Comparison of ENCODE assay signal across 8 cellular contexts in genomic region chr3:15065550-15066007, GRCh38. TPM values are rescaled to one million over a fixed set of nuclear protein-coding genes. Genes with fewer than 3 reads are reported as not detected.
DNase-seq lines count a peak whose midpoint lies in the region; ATAC-seq and TF ChIP-seq lines count a peak whose summit lies in the region.

No MANE protein-coding gene starts in this region.

- no peak for ATAC-seq in SK-N-SH treated with all-trans-retinoic acid at 6 μM for 48 hours
- no peak for ATAC-seq in activated CD8-positive, alpha-beta T cell treated with anti-CD3 and anti-CD28 coated beads, Interleukin-2, amount 10 ng/mL, durations not matched to agents 7 days and 5 days

- H3K4me2 ChIP-seq in SK-N-SH, result peak overlapping the region; percentile 97

- CTCF ChIA-PET in SK-N-SH (lab: Yijun Ruan, JAX), result interaction anchor here (0.7 to 1.8 kb wide), 6 partner anchors 12 to 140 kb away, joined by 3 to 5 read pairs (median 3); no protein-coding TSS in a partner anchor
- CTCF ChIA-PET in activated CD8-positive, alpha-beta T cell treated with anti-CD3 and anti-CD28 coated beads, Interleukin-2, amount 10 ng/mL, durations not matched to agents 7 days and 5 days (lab: Charles Lee), result interaction anchor here (0.8 to 2.2 kb wide), 8 partner anchors 13 to 177 kb away, joined by 3 to 17 read pairs (median 4); no protein-coding TSS in a partner anchor

- no peaks in the 10 kb centered on the region for H3K27me3 ChIP-seq in SK-N-SH (ENCODE audit: insufficient read depth)
- no peaks in the 10 kb centered on the region for H3K27me3 ChIP-seq in iPS-18a (ENCODE audit: control insufficient read depth, insufficient read depth, low read length)
- H3K27me3 ChIP-seq in stomach smooth muscle (ENCODE audit: control insufficient read depth in 1 of 2, insufficient read depth in 2 of 2, low read length in 2 of 2), result no peaks in the 10 kb centered on the region

- peaks cover 8 to 14% of the 10 kb centered on the region in 2 experiments; a peak in 2 of 4 replicates for H3K4me1 ChIP-seq in SK-N-SH (ENCODE audit: control insufficient read depth in 1 of 2, insufficient read depth in 2 of 2, low read depth in 1 of 2, low read length in 1 of 2)
- H3K4me1 ChIP-seq in iPS-18a (ENCODE audit: control insufficient read depth, low read depth, low read length), result peaks cover 7% of the 10 kb centered on the region
- H3K4me1 ChIP-seq in stomach smooth muscle (ENCODE audit: control insufficient read depth, insufficient read depth, low read length), result peaks cover 19% of the 10 kb centered on the region

- TF ChIP-seq EP300 in SK-N-SH (IDR thresholded peaks at IDR 0.05; ENCODE audit: borderline replicate concordance in 1 of 2, low read depth in 1 of 2, low read length in 1 of 2), result no peak

- peaks cover 20% of the 10 kb centered on the region for H3K36me3 Mint-ChIP-seq in activated CD8-positive, alpha-beta T cell treated with anti-CD3 and anti-CD28 coated beads, Interleukin-2, amount 10 ng/mL, durations not matched to agents 7 days and 5 days (ENCODE audit: low read depth)

- WGBS in SK-N-SH (ENCODE audit: low lambda C conversion rate), result 81% methylated on average over 16 of the region's 16 CpGs

- peak overlapping the region; percentile 98 for H3K27ac Mint-ChIP-seq in activated CD8-positive, alpha-beta T cell treated with anti-CD3 and anti-CD28 coated beads, Interleukin-2, amount 10 ng/mL, durations not matched to agents 7 days and 5 days

- H3K27ac ChIP-seq in SK-N-SH (ENCODE audit: low read depth in 2 of 2, low read length in 1 of 2) (no peak overlapping the region; a peak in 2 of 4 replicates), iPS-18a (ENCODE audit: low read length) (no peak overlapping the region), stomach smooth muscle (ENCODE audit: low read length) (peak overlapping the region; percentile 71)

- DNase-seq in SK-N-SH, result no peak
- no peak for DNase-seq in activated CD8-positive, alpha-beta T cell treated with anti-CD3 and anti-CD28 coated beads, Interleukin-2, amount 10 ng/mL, durations not matched to agents 7 days and 5 days
- no peak for DNase-seq in iPS-NIHi11 (ENCODE audit: low spot score)
- no peak for DNase-seq in OCI-M2 (lab: John Stamatoyannopoulos, UW; ENCODE audit: unreplicated experiment)
- no peak for DNase-seq in stimulated activated naive CD4-positive, alpha-beta T cell treated with Interleukin-2 at 50 U/mL for 16 hours (lab: John Stamatoyannopoulos, UW)

- no peaks in the 10 kb centered on the region for H3K9me2 ChIP-seq in SK-N-SH

- no peaks in the 10 kb centered on the region for H3K27me3 Mint-ChIP-seq in activated CD8-positive, alpha-beta T cell treated with anti-CD3 and anti-CD28 coated beads, Interleukin-2, amount 10 ng/mL, durations not matched to agents 7 days and 5 days (ENCODE audit: low read depth)

- TF ChIP-seq RAD21 in SK-N-SH (IDR thresholded peaks at IDR 0.05; ENCODE audit: low read length), result no peak

- H3K4me1 Mint-ChIP-seq in activated CD8-positive, alpha-beta T cell treated with anti-CD3 and anti-CD28 coated beads, Interleukin-2, amount 10 ng/mL, durations not matched to agents 7 days and 5 days (ENCODE audit: low read depth), result peaks cover 24% of the 10 kb centered on the region

- H3K9ac ChIP-seq in SK-N-SH, result peak overlapping the region; percentile 97; the same call in 1 of the 2 replicates
- H3K9ac ChIP-seq in iPS-18a (ENCODE audit: low read length), result no peak overlapping the region
- H3K9ac ChIP-seq in stomach smooth muscle (ENCODE audit: low read length in 2 of 2), result peak overlapping the region; percentile 22 to 94

- no peak for TF ChIP-seq CTCF in SK-N-SH (IDR thresholded peaks at IDR 0.05)

- H3K9me3 ChIP-seq in SK-N-SH (no peaks in the 10 kb centered on the region), iPS-18a (ENCODE audit: control insufficient read depth, low read depth, low read length) (no peaks in the 10 kb centered on the region), stomach smooth muscle (ENCODE audit: control insufficient read depth in 2 of 2, low read length in 2 of 2) (no peaks in the 10 kb centered on the region)

- no peaks in the 10 kb centered on the region for H3F3A ChIP-seq in SK-N-SH (replicated peaks; ENCODE audit: insufficient read depth)

- H3K4me3 ChIP-seq in SK-N-SH (ENCODE audit: low read depth in 2 of 2, low read length in 1 of 2) (peak overlapping the region; percentile 95 to 98), iPS-18a (ENCODE audit: low read length) (peak overlapping the region; percentile 87), stomach smooth muscle (ENCODE audit: low read length in 2 of 2) (peak overlapping the region; percentile 79 to 96)

- peaks cover 35% of the 10 kb centered on the region for H3K79me2 ChIP-seq in SK-N-SH (ENCODE audit: insufficient read depth)

- H3K4me3 Mint-ChIP-seq in activated CD8-positive, alpha-beta T cell treated with anti-CD3 and anti-CD28 coated beads, Interleukin-2, amount 10 ng/mL, durations not matched to agents 7 days and 5 days, result peak overlapping the region; percentile 96

- H3K36me3 ChIP-seq in SK-N-SH (replicated peaks in 1 of 2; ENCODE audit: control insufficient read depth in 1 of 2, insufficient read depth in 2 of 2, low read length in 1 of 2) (peaks cover 4% of the 10 kb centered on the region in 2 experiments), iPS-18a (ENCODE audit: control insufficient read depth, low read depth, low read length) (peaks cover 3% of the 10 kb centered on the region), stomach smooth muscle (ENCODE audit: control insufficient read depth in 2 of 2, insufficient read depth in 2 of 2, low read length in 2 of 2) (peaks cover 0 to 12% of the 10 kb centered on the region in 2 donors)

- no peaks in the 10 kb centered on the region for H3K9me3 Mint-ChIP-seq in activated CD8-positive, alpha-beta T cell treated with anti-CD3 and anti-CD28 coated beads, Interleukin-2, amount 10 ng/mL, durations not matched to agents 7 days and 5 days (ENCODE audit: insufficient read depth)

- no peaks in the 10 kb centered on the region for H4K20me1 ChIP-seq in SK-N-SH (ENCODE audit: insufficient read depth)

- POLR2A ChIA-PET in SK-N-SH (lab: Yijun Ruan, JAX), result interaction anchor here (0.7 to 1.7 kb wide), 5 partner anchors 33 to 295 kb away, joined by 3 to 7 read pairs (median 4); partner anchors contain the start of genes CAPN7, NR2C2 and RBSN
- POLR2A ChIA-PET in activated CD8-positive, alpha-beta T cell treated with anti-CD3 and anti-CD28 coated beads, Interleukin-2, amount 10 ng/mL, durations not matched to agents 7 days and 5 days (lab: Charles Lee), result interaction anchor here (0.7 to 2.7 kb wide), 11 partner anchors 9 to 414 kb away, joined by 3 to 21 read pairs (median 4); partner anchors contain the start of genes CAPN7, CCDC174 and RBSN

- peak overlapping the region; percentile 84 for H2AFZ ChIP-seq in SK-N-SH (ENCODE audit: low read depth)

TF ChIP-seq in SK-N-SH, 30 proteins besides CTCF, POLR2A, EP300 and RAD21 (continues in another document):
- TF ChIP-seq MXI1 (IDR thresholded peaks at IDR 0.05; ENCODE audit: low read depth, low read length) (no peak), RCOR1 (IDR thresholded peaks at IDR 0.05; ENCODE audit: low read length) (no peak), YY1 (IDR thresholded peaks at IDR 0.05; ENCODE audit: low read depth) (no peak), TCF12 (IDR thresholded peaks at IDR 0.05) (no peak), ZBTB33 (IDR thresholded peaks at IDR 0.05; ENCODE audit: borderline replicate concordance, low read depth) (no peak)

TF ChIP-seq in SK-N-SH treated with all-trans-retinoic acid at 6 μM for 48 hours, 23 proteins besides CTCF, POLR2A, EP300 and RAD21 (continues in another document):
- TF ChIP-seq PPARA (CRISPR knock-in tag; IDR thresholded peaks at IDR 0.05; ENCODE audit: borderline replicate concordance), result no peak
- TF ChIP-seq CREB5 (CRISPR knock-in tag; IDR thresholded peaks at IDR 0.05; ENCODE audit: low read depth), result no peak
- no peak for TF ChIP-seq ZFP30 (CRISPR knock-in tag; IDR thresholded peaks at IDR 0.05)
- no peak for TF ChIP-seq SNAI2 (CRISPR knock-in tag; IDR thresholded peaks at IDR 0.05)
- TF ChIP-seq ISL1 (CRISPR knock-in tag; IDR thresholded peaks at IDR 0.05), result no peak
- no peak for TF ChIP-seq ZC3H10 (CRISPR knock-in tag; IDR thresholded peaks at IDR 0.05)

RNA-seq across cellular contexts. Expression of gene MRPS25, which starts 0.5 kb away (rescaled TPM):
- polyA plus RNA-seq in SK-N-SH (2012; rRNA removed), result 41.5 and 46.4 TPM in 2 replicates
- polyA plus RNA-seq in SK-N-SH (2012; cell fraction: cytosol; rRNA removed), result 26.7 and 27.9 TPM in 2 replicates
- 157 and 221 TPM in 2 replicates for polyA plus RNA-seq in SK-N-SH (2012; cell fraction: nucleus; rRNA removed)
- total RNA-seq in activated CD8-positive, alpha-beta T cell treated with anti-CD3 and anti-CD28 coated beads, Interleukin-2, amount 10 ng/mL, durations not matched to agents 7 days and 5 days, result 10 to 100 TPM; 58.5 to 64.6 TPM

RNA-seq across cellular contexts. Expression of gene RBSN, which starts 33.4 kb away (rescaled TPM):
- 4.7 and 6.2 TPM in 2 replicates for polyA plus RNA-seq in SK-N-SH (2012; rRNA removed)
- polyA plus RNA-seq in SK-N-SH (2012; cell fraction: cytosol; rRNA removed), result 5.0 and 5.3 TPM in 2 replicates
- 9.7 and 10.1 TPM in 2 replicates for polyA plus RNA-seq in SK-N-SH (2012; cell fraction: nucleus; rRNA removed)
- total RNA-seq in activated CD8-positive, alpha-beta T cell treated with anti-CD3 and anti-CD28 coated beads, Interleukin-2, amount 10 ng/mL, durations not matched to agents 7 days and 5 days, result 10 to 100 TPM; 16.4 to 17.8 TPM
